Comparison of ENCODE assay signal across 8 cellular contexts in genomic region chr11:107857550-107858216, GRCh38. TPM values are rescaled to one million over a fixed set of nuclear protein-coding genes. Genes with fewer than 3 reads are reported as not detected.
DNase-seq lines count a peak whose midpoint lies in the region; ATAC-seq and TF ChIP-seq lines count a peak whose summit lies in the region.

No MANE protein-coding gene starts in this region.

- H3K27me3 ChIP-seq in breast epithelium: no peaks in the 10 kb centered on the region
- no peaks in the 10 kb centered on the region for H3K27me3 ChIP-seq in mesenchymal stem cell (ENCODE audit: control insufficient read depth in 1 of 2, insufficient read depth in 1 of 2, low read length in 2 of 2)
- H3K27me3 ChIP-seq in aorta (ENCODE audit: control insufficient read depth in 1 of 2, insufficient read depth in 2 of 2, low read length in 1 of 2): no peaks in the 10 kb centered on the region

- no peak overlapping the region for H4K91ac ChIP-seq in mesenchymal stem cell (ENCODE audit: low read length)

- no peak overlapping the region for H3K18ac ChIP-seq in mesenchymal stem cell (ENCODE audit: low read depth in 1 of 2, low read length in 2 of 2)

- TF ChIP-seq POLR2A in breast epithelium (IDR thresholded peaks at IDR 0.05): no peak

- H3K4ac ChIP-seq in mesenchymal stem cell (ENCODE audit: low read depth in 1 of 2, low read length in 2 of 2): no peak overlapping the region

- H3K9me3 ChIP-seq in breast epithelium: no peaks in the 10 kb centered on the region
- H3K9me3 ChIP-seq in mesenchymal stem cell (ENCODE audit: control insufficient read depth, low read length): no peaks in the 10 kb centered on the region
- no peaks in the 10 kb centered on the region for H3K9me3 ChIP-seq in aorta (ENCODE audit: control insufficient read depth, low read length)

- no peak overlapping the region for H2AK5ac ChIP-seq in mesenchymal stem cell (ENCODE audit: low read length, severe bottlenecking)

- peak overlapping the region; percentile 6 for H2AFZ ChIP-seq in mesenchymal stem cell (ENCODE audit: low read depth, low read length)

- DNase-seq in LoVo (ENCODE audit: low spot score): peak; percentile 12
- no peak for DNase-seq in breast epithelium (ENCODE audit: low spot score in 2 of 2)
- peak; percentile 46 for DNase-seq in mesenchymal stem cell
- no peak for DNase-seq in aorta
- no peak for DNase-seq in posterior vena cava (ENCODE audit: low spot score)

- intact Hi-C loops in breast epithelium (cut with DNase I; ENCODE audit: low total_unique reads) (no loop called here), aorta (cut with DNase I) (no loop called here), posterior vena cava (cut with DNase I) (no loop called here)

- H3K23ac ChIP-seq in mesenchymal stem cell (ENCODE audit: low read length in 2 of 2): no peak overlapping the region

- H3K4me1 ChIP-seq in breast epithelium (peaks cover 0 to 2% of the 10 kb centered on the region in 2 donors), mesenchymal stem cell (ENCODE audit: control insufficient read depth, insufficient read depth, low read depth, low read length) (peaks cover 5% of the 10 kb centered on the region), aorta (ENCODE audit: control insufficient read depth in 1 of 2, insufficient read depth in 2 of 2, low read length in 2 of 2) (no peaks in the 10 kb centered on the region)

- H3K4me3 ChIP-seq in breast epithelium (peak overlapping the region; percentile 74 to 90 (median 79)), mesenchymal stem cell (ENCODE audit: insufficient read depth in 1 of 2, low read depth in 1 of 2, low read length in 2 of 2) (peak overlapping the region; percentile 69 to 98), aorta (ENCODE audit: low read length in 2 of 2) (peak overlapping the region; percentile 58 to 67)

- no peak overlapping the region for H2BK12ac ChIP-seq in mesenchymal stem cell (ENCODE audit: low read length in 2 of 2)

- no peak overlapping the region for H2BK15ac ChIP-seq in mesenchymal stem cell (ENCODE audit: low read depth, poor library complexity, severe bottlenecking)

- H3K79me1 ChIP-seq in mesenchymal stem cell (replicated peaks; ENCODE audit: low read length, poor library complexity, severe bottlenecking): peaks cover 3% of the 10 kb centered on the region

- H3K27ac ChIP-seq in breast epithelium: peak overlapping the region; percentile 72 to 81
- H3K27ac ChIP-seq in mesenchymal stem cell (ENCODE audit: low read length, poor library complexity, severe bottlenecking): no peak overlapping the region
- peak overlapping the region in 1 of 2 donors; percentile 0 for H3K27ac ChIP-seq in aorta (ENCODE audit: low read depth in 1 of 2, low read length in 2 of 2)

- 5% methylated on average over 12 of the region's 16 CpGs for WGBS in mesenchymal stem cell
- WGBS in aorta, 2 donors: 41 to 45% methylated on average over 16 of the region's 16 CpGs

- H2BK5ac ChIP-seq in mesenchymal stem cell (ENCODE audit: low read depth, low read length, poor library complexity, severe bottlenecking): no peak overlapping the region

- peak; percentile 1 for ATAC-seq in GM18870 (IDR thresholded peaks at IDR 0.05; ENCODE audit: unreplicated experiment)
- ATAC-seq in aorta (ENCODE audit: low FRiP score): peak; percentile 5
- ATAC-seq in GM21717 (IDR thresholded peaks at IDR 0.05; ENCODE audit: unreplicated experiment): no peak
- no peak for ATAC-seq in GM19324 (IDR thresholded peaks at IDR 0.05; ENCODE audit: low FRiP score, unreplicated experiment)

- peak overlapping the region; percentile 93 for H3K9ac ChIP-seq in mesenchymal stem cell (ENCODE audit: low read length)

- H3K14ac ChIP-seq in mesenchymal stem cell (ENCODE audit: low read length in 2 of 2): no peak overlapping the region

- H4K8ac ChIP-seq in mesenchymal stem cell (ENCODE audit: low read length): no peak overlapping the region

- peak overlapping the region; percentile 91 for H3K4me2 ChIP-seq in mesenchymal stem cell (ENCODE audit: low read length, poor library complexity, severe bottlenecking)

- TF ChIP-seq CTCF in breast epithelium (IDR thresholded peaks at IDR 0.05): no peak

- no peak overlapping the region for H2BK120ac ChIP-seq in mesenchymal stem cell (ENCODE audit: low read depth, low read length)

- H3K36me3 ChIP-seq in breast epithelium (no peaks in the 10 kb centered on the region), mesenchymal stem cell (ENCODE audit: control insufficient read depth in 1 of 2, insufficient read depth in 2 of 2, low read depth in 1 of 2, low read length in 2 of 2) (no peaks in the 10 kb centered on the region), aorta (ENCODE audit: control insufficient read depth in 1 of 2, insufficient read depth in 2 of 2, low read length in 1 of 2) (no peaks in the 10 kb centered on the region)

RNA-seq across cellular contexts. Expression of gene SLC35F2, which starts 0.9 kb away (rescaled TPM):
- total RNA-seq in breast epithelium (1 to 10 TPM; 5.7 to 6.9 (median 5.8) TPM), aorta (10 to 100 TPM in 1 of 2 donors, 1 to 10 TPM in 1; 6.1 to 12.1 TPM), posterior vena cava (10 to 100 TPM in 1 of 2 donors, 1 to 10 TPM in 1; 7.4 to 10.2 TPM)
- polyA plus RNA-seq in mesenchymal stem cell (2013, experiment 1 of 2): 9.4 TPM
- 8.9 TPM for polyA plus RNA-seq in mesenchymal stem cell (2013, experiment 2 of 2)
- polyA plus RNA-seq in aorta: 1 to 10 TPM; 2.0 to 3.6 TPM

Comparison
In these comparisons a context has a peak if more than half of its experiments do, and no peak if none do; other contexts are left out.
1. ATAC-seq: peak in GM18870 (single experiment) and aorta (single experiment); none in GM21717 (single experiment) and GM19324 (single experiment).
2. DNase-seq: peak in LoVo (single experiment) and mesenchymal stem cell (single experiment); none in breast epithelium (0 of 2), aorta (0 of 2) and posterior vena cava (single experiment).
3. Peak in every context shown above with its lines, with median percentiles within 50 percentile points of each other: H3K4me3 ChIP-seq.